In genomic region chr9:134229466-134230091, GRCh38 we compare ENCODE assay signal across 18 cellular contexts.
DNase-seq lines count a peak whose midpoint lies in the region; ATAC-seq and TF ChIP-seq lines count a peak whose summit lies in the region.
"Had no signal": no experiment of that assay in that cellular context is flagged by ENCODE, and none has a peak within 500 bp of the region (broad histone marks: within the 10 kb centered on the region; RNA-seq: fewer than 3 reads in every experiment).

No MANE protein-coding gene starts in this region.

- H3K4me2 ChIP-seq in BLaER1 = peak overlapping the region; percentile 65
- H3K4me2 ChIP-seq: PC-9 had no signal

- no peaks in the 10 kb centered on the region for H3K27me3 ChIP-seq in BLaER1

- no peaks in the 10 kb centered on the region for H4K20me1 ChIP-seq in BLaER1

- no peaks in the 10 kb centered on the region for H3K36me3 ChIP-seq in BLaER1

- peak overlapping the region; percentile 1; the same call in 1 of the 2 replicates for H3K27ac ChIP-seq in BLaER1
- H3K27ac ChIP-seq: GM23248, PC-9 had no signal

- no peaks in the 10 kb centered on the region for H3K9me3 ChIP-seq in BLaER1

- no peak for TF ChIP-seq POLR2A in NB4 (IDR thresholded peaks at IDR 0.05; ENCODE audit: extremely low read depth, insufficient read length)

- H3K4me1 ChIP-seq in BLaER1 = peaks cover 99% of the 10 kb centered on the region

- H3K4me3 ChIP-seq in BLaER1 (no peak overlapping the region), NB4 (ENCODE audit: low read depth, low read length) (no peak overlapping the region)
- H3K4me3 ChIP-seq: GM23248, PC-9 had no signal

- no peak for TF ChIP-seq CTCF in NB4 (IDR thresholded peaks at IDR 0.05; ENCODE audit: low read depth, low read length)

- H3K9ac ChIP-seq in BLaER1 = 0 out of 2 replicates have a peak overlapping the region, but pooled peaks have one; percentile 21
- H3K9ac ChIP-seq: GM23248 had no signal

- DNase-seq in DMS79 treated with DMSO at 0.1 percent for 48 hours (lab: John Stamatoyannopoulos, UW) (peak; percentile 43), NB4 (ENCODE audit: low read depth) (peak; percentile 71), myocyte (ENCODE audit: low read depth) (peak; percentile 64), putamen (ENCODE audit: low spot score) (no peak), NCI-H774 (lab: John Stamatoyannopoulos, UW) (no peak)
- DNase-seq: Calu3; CD4-positive, alpha-beta T cell; GM23248; Kasumi-1; NCI-H1436; NCI-H2029; NCI-H2171; NCI-H446; NCI-H748 treated with DMSO at 0.1 percent for 48 hours; PC-9 had no signal

- no peak for ATAC-seq in HG03439 (IDR thresholded peaks at IDR 0.05; ENCODE audit: unreplicated experiment)
- ATAC-seq: HCT116 had no signal

Comparison
In these comparisons a context has a peak if more than half of its experiments do, and no peak if none do; other contexts are left out.
1. DNase-seq: peak in DMS79 treated with DMSO at 0.1 percent for 48 hours (single experiment), NB4 (single experiment) and myocyte (single experiment); none in putamen (single experiment) and NCI-H774 (single experiment).